In the genomic region with DNA sequence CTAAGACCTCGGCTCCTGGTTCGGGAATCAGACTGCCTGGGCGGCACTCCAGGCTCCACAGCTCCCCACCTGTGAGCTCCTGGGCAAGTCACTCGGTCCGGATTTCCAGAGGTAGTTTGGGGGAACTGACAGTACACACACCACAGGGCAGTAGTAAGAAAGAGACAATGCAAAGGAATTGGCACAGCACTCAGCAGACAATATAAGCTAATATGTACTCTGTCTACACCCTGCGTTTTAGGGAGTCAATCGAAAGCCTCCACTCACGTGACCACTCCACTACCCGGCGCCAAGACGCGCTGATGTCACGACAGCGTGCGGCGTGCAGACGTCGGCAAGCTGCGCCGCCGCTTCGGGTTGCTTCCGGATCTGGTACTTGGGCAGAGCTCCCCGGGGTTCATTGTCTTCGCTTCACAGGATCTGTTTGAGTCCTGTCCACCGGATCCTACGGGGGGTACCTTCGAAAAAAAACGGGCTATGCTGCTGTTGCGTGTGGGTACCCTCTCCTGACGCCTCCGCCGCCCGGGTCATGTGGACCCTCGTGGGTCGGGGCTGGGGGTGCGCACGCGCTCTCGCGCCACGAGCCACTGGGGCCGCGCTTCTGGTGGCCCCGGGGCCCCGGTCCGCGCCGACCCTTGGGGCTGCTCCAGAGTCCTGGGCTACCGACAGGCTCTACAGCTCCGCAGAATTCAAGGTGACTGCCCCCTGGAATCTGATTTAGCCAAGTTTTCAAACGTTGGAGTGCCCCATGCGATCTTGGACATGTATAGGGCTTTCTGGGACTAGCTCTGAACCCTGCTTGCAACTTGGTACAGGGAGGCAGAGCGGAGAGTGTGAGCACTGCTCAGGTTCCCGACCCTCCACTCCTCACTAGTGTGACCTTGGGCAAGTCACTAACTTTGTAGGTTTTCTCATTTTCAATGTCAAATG, we compare ENCODE assay signal across 8 cellular contexts. TPM values are rescaled to one million over a fixed set of nuclear protein-coding genes. Genes with fewer than 3 reads are reported as not detected.
A peak's percentile ranks its signal among the peaks of the same experiment; 100 is the strongest.
DNase-seq lines count a peak whose midpoint lies in the region; ATAC-seq and TF ChIP-seq lines count a peak whose summit lies in the region.

A gene with protein sequence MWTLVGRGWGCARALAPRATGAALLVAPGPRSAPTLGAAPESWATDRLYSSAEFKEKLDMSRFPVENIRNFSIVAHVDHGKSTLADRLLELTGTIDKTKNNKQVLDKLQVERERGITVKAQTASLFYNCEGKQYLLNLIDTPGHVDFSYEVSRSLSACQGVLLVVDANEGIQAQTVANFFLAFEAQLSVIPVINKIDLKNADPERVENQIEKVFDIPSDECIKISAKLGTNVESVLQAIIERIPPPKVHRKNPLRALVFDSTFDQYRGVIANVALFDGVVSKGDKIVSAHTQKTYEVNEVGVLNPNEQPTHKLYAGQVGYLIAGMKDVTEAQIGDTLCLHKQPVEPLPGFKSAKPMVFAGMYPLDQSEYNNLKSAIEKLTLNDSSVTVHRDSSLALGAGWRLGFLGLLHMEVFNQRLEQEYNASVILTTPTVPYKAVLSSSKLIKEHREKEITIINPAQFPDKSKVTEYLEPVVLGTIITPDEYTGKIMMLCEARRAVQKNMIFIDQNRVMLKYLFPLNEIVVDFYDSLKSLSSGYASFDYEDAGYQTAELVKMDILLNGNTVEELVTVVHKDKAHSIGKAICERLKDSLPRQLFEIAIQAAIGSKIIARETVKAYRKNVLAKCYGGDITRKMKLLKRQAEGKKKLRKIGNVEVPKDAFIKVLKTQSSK (plus strand): TSS at position 327 of the 930 bp plus-strand sequence. CDS start 203 bp downstream, at position 530.

- peaks cover 11 to 43% (median 30%) of the 10 kb centered on the region in 6 donors for H3K4me1 ChIP-seq in spleen

- H3K4me3 ChIP-seq in spleen: peak within 1 kb of the TSS; percentile 68 to 89 (median 80)

- H3K36me3 ChIP-seq in spleen: peaks cover 0 to 22% (median 11%) of the 10 kb centered on the region in 6 donors

- no peaks in the 10 kb centered on the region for H3K9me3 ChIP-seq in spleen

- whole genome bisulfite sequencing in spleen, 5 donors: 0 to 1% (median 0%) methylated on average over 16 to 55 of the region's 55 CpGs

- H3K27ac ChIP-seq in spleen: peak within 1 kb of the TSS; percentile 87 to 94 (median 93)

- intact Hi-C loops in spleen (cut with DNase I; ENCODE audit: low total_unique reads): no loop called here

- ATAC-seq in GM19023 (IDR thresholded peaks at IDR 0.05; ENCODE audit: unreplicated experiment): peak; percentile 96
- peak; percentile 96 for ATAC-seq in HG03280 (IDR thresholded peaks at IDR 0.05; ENCODE audit: unreplicated experiment)

- TF ChIP-seq POLR2A in spleen (IDR thresholded peaks at IDR 0.05): peak in 1 of 3 donors; percentile 13

- DNase-seq in AG08396 (ENCODE audit: low spot score) (peak; percentile 92), NCI-H345 treated with DMSO at 0.1 percent for 48 hours (lab: John Stamatoyannopoulos, UW; ENCODE audit: unreplicated experiment) (peak; percentile 42), inferior parietal cortex (ENCODE audit: extremely low spot score) (peak; percentile 94), spleen (peak; percentile 97)
- peak; percentile 69 to 81 (median 76) for DNase-seq in activated CD4-positive, CD25-positive, alpha-beta regulatory T cell (lab: John Stamatoyannopoulos, UW)
- peak; percentile 89 for DNase-seq in central memory CD4-positive, alpha-beta T cell

- H3K27me3 ChIP-seq in spleen (replicated peaks in 1 of 7): no peaks in the 10 kb centered on the region

- TF ChIP-seq CTCF in spleen (IDR thresholded peaks at IDR 0.05 in 8 of 11, conservative IDR thresholded peaks at IDR 0.05 in 3 of 11): peak in 1 of 11 experiments; percentile 12

RNA-seq across cellular contexts. Expression of the gene that starts here (rescaled TPM):
- 10 to 100 TPM; 13.1 to 24.5 (median 17.3) TPM for total RNA-seq in spleen
- polyA plus RNA-seq in spleen: 10 to 100 TPM in 2 of 3 donors, 1 to 10 TPM in 1; 9.6 to 11.9 (median 10.2) TPM

Comparison
In these comparisons a context has a peak if more than half of its experiments do, and no peak if none do; other contexts are left out.
1. Peak in every context shown above with its lines: DNase-seq, ATAC-seq, H3K4me3 ChIP-seq and H3K27ac ChIP-seq.
2. DNase-seq: peak in every context shown above with its lines; median percentile 97 in spleen; 94 in inferior parietal cortex; 92 in AG08396; 89 in central memory CD4-positive, alpha-beta T cell; 76 in activated CD4-positive, CD25-positive, alpha-beta regulatory T cell; 42 in NCI-H345 treated with DMSO at 0.1 percent for 48 hours.